17 cellular contexts compared by ENCODE assay signal in the genomic region with DNA sequence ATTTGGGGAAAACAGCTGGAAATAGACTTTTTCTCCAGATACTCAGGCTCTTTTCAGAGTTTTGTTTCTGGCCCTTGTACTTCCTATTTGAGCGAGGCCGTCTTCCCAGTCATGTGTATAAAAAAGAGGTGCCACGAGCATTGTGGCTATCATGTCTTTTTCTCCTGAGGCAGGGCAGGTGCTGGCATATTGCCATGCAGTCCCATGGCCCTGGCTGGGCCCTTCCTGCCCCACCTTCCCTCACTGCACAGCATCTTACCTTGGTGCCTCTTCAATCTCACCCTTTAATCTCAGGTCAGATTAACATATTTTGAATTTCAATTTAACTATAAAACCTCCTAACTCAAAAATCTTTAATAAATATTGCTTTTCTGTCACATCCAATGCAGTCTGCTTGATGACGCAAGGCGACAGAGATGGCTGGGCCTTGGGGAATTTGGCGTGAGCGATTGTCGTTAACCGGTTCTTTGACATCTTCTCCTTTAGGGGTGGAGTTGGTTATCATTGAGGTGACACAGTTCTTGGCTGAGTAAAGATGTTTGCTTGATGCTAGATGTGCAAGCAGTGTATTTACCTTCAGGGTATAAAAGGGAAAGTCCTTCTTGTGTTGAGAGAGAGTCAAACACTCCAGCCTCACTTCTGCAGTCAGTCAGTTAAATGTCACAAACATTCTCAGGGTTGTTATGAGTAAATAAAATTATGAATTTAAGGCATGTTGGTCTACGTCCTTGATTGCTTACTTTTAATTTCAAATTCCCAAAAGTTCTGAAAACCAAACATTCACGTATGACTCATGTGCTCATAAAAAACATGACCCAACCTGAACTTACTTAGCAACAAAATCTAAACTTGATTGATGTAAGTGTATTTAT.
DNase-seq lines count a peak whose midpoint lies in the region; ATAC-seq and TF ChIP-seq lines count a peak whose summit lies in the region.
"Had no signal": no experiment of that assay in that cellular context is flagged by ENCODE, and none has a peak within 500 bp of the region (broad histone marks: within the 10 kb centered on the region; RNA-seq: fewer than 3 reads in every experiment).

No MANE protein-coding gene starts in this region.

- H3K9me3 ChIP-seq in colonic mucosa, result no peaks in the 10 kb centered on the region
- no peaks in the 10 kb centered on the region for H3K9me3 ChIP-seq in mucosa of descending colon
- H3K9me3 ChIP-seq: MG63 had no signal

- intact Hi-C loops in colonic mucosa (cut with DNase I) (no loop called here), mucosa of descending colon (cut with DNase I, micrococcal nuclease) (no loop called here)

- TF ChIP-seq CTCF in BJ (IDR thresholded peaks at IDR 0.05; ENCODE audit: insufficient read depth, low read depth, low read length) (no peak), colonic mucosa (IDR thresholded peaks at IDR 0.05) (no peak), mucosa of descending colon (IDR thresholded peaks at IDR 0.05) (no peak)

- H3K27me3 ChIP-seq in BJ (ENCODE audit: control insufficient read depth, insufficient read depth, low read length) (no peaks in the 10 kb centered on the region), colonic mucosa (no peaks in the 10 kb centered on the region)
- H3K27me3 ChIP-seq: MG63 had no signal

- CTCF ChIA-PET in BJ (lab: Yijun Ruan, JAX), result no interaction called here

- H3K27ac ChIP-seq in colonic mucosa, result no peak overlapping the region
- H3K27ac ChIP-seq: HL-60 had no signal

- POLR2A ChIA-PET in BJ (lab: Charles Lee), result no interaction called here

- H3K9ac ChIP-seq in colonic mucosa (ENCODE audit: low read depth in 2 of 2, low read length in 2 of 2), result no peak overlapping the region

- ATAC-seq in mucosa of descending colon, result peak; percentile 50
- ATAC-seq in HG02938 (IDR thresholded peaks at IDR 0.05; ENCODE audit: unreplicated experiment), result no peak
- ATAC-seq: naive thymus-derived CD4-positive, alpha-beta T cell; stimulated activated memory B cell treated with anti-CD40 and anti-IgM and Interleukin-4, amounts not matched to agents 10 μg/mL and 1 μg/mL and 100 μg/mL, for 72 hours had no signal

- no peak overlapping the region for H3K4me3 ChIP-seq in BJ (ENCODE audit: low read depth, low read length)
- H3K4me3 ChIP-seq in colonic mucosa, result no peak overlapping the region
- H3K4me3 ChIP-seq in mucosa of descending colon, result no peak overlapping the region
- H3K4me3 ChIP-seq: MG63 had no signal

- DNase-seq in BJ (ENCODE audit: low read depth) (peak; percentile 54), NCI-H2029 (lab: John Stamatoyannopoulos, UW) (peak; percentile 77), colonic mucosa (peak; percentile 29), mucosa of descending colon (no peak), OCI-M1 (lab: John Stamatoyannopoulos, UW) (no peak), medulla oblongata (ENCODE audit: extremely low spot score) (no peak), NAMALWA (ENCODE audit: low spot score) (no peak)
- DNase-seq: activated CD4-positive, CD25-positive, alpha-beta regulatory T cell; glutamatergic neuron; kidney glomerular epithelial cell; MG63; naive thymus-derived CD4-positive, alpha-beta T cell; NCI-H2171 treated with DMSO at 0.1 percent for 48 hours; stimulated activated CD4-positive, alpha-beta T cell treated with anti-CD3 and anti-CD28 coated beads, Interleukin-4, amount 100 ng/mL, for 4 hours had no signal

- no peaks in the 10 kb centered on the region for H3K36me3 ChIP-seq in BJ (ENCODE audit: control insufficient read depth, insufficient read depth, low read length)
- no peaks in the 10 kb centered on the region for H3K36me3 ChIP-seq in colonic mucosa
- no peaks in the 10 kb centered on the region for H3K36me3 ChIP-seq in mucosa of descending colon (ENCODE audit: low read depth)
- H3K36me3 ChIP-seq: MG63 had no signal

- H3K4me1 ChIP-seq in colonic mucosa (no peaks in the 10 kb centered on the region), mucosa of descending colon (ENCODE audit: low read depth) (no peaks in the 10 kb centered on the region)

Comparison
In these comparisons a context has a peak if more than half of its experiments do, and no peak if none do; other contexts are left out.
1. DNase-seq: peak in BJ (single experiment), NCI-H2029 (single experiment) and colonic mucosa (single experiment); none in mucosa of descending colon (0 of 3), OCI-M1 (single experiment), medulla oblongata (single experiment) and NAMALWA (single experiment).